ENCODE assay signal across 24 cellular contexts in the genomic region with DNA sequence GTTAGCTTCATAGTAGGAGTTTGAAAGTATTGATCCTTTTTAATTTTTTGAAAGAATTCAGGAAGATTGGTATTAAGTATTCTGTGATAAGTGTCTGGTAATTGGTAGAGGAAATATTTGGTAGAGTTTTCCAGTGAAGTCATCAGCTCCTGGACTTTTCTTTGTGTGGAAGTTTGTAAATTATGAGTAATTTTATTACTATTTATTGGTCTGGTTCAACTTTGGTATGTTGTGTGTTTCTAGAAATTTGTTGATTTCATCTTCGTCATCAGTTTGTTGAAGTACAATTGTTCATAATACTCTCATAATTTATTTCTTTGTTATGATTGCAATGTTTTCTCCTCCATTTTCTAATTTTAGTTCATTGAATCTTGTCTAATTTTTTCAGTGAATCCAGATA.
"Had no signal": no experiment of that assay in that cellular context is flagged by ENCODE, and none has a peak within 500 bp of the region (broad histone marks: within the 10 kb centered on the region; RNA-seq: fewer than 3 reads in every experiment).

No MANE protein-coding gene starts in this region.

- H3K4me1 ChIP-seq: ascending aorta had no signal

- H3K9me3 ChIP-seq: ascending aorta had no signal

- ATAC-seq: activated CD8-positive, alpha-beta T cell treated with anti-CD3 and anti-CD28 coated beads for 36 hours had no signal

- H3K27ac ChIP-seq: ascending aorta, cardiac muscle cell, PC-9, SK-N-MC had no signal

- H3K4me3 ChIP-seq: ascending aorta, cardiac muscle cell, PC-9, SK-N-MC had no signal

- DNase-seq: activated CD4-positive, alpha-beta T cell treated with anti-CD3 and anti-CD28 coated beads, Interleukin-2, amount 10 ng/mL, durations not matched to agents 24 days and 14 days; activated CD4-positive, alpha-beta T cell treated with anti-CD3 and anti-CD28 coated beads, Interleukin-2, amount 50 U/mL, for 4 hours; activated CD8-positive, alpha-beta T cell treated with anti-CD3 and anti-CD28 coated beads for 36 hours; activated gamma-delta T cell; activated naive CD4-positive, alpha-beta T cell treated with Interleukin-2 at 50 U/mL for 16 hours; activated naive CD8-positive, alpha-beta T cell treated with anti-CD3 and anti-CD28 coated beads, Interleukin-2, amount 10 ng/mL, durations not matched to agents 7 days and 5 days; activated T-cell treated with anti-CD3 and anti-CD28 coated beads, Interleukin-2, amount 50 U/mL, for 1 hour; amygdala; NCI-H1092 treated with DMSO at 0.1 percent for 48 hours; NCI-H1436; NCI-H1694; NCI-H1930; NCI-H2081 treated with DMSO at 0.1 percent for 48 hours; NCI-H226; NCI-H446 treated with DMSO at 0.1 percent for 48 hours; NCI-H524; NK-92 treated with Interleukin-12 subunit alpha and Interleukin-12 subunit beta, amount 100 ng/mL, for 24 hours; PC-9; Right ventricle myocardium superior had no signal

- H3K36me3 ChIP-seq: ascending aorta, cardiac muscle cell had no signal

- FAIRE-seq: RCC 7860, TTC549 had no signal
